In the genomic region with DNA sequence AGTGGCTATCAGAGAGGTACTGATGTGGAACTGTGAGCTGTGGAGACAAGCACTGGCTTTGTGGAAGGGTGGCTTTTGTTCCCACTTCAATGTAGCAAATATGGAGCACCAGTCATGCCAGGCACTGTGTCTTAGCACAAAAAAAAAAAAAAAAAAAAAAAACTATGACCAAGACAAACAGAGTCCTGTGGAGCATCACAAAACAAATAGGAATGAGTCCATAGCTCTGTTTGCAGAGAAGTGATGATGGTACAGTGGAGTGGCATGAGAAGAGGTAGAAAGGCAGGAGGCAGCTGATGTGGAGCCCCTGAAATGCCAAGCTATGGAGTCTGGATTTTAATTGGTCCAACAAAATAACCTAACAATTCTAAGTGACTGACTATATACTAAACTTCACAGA, we compare ENCODE assay signal across 21 cellular contexts.
DNase-seq lines count a peak whose midpoint lies in the region; ATAC-seq, FAIRE-seq and TF ChIP-seq lines count a peak whose summit lies in the region.
"Had no signal": no experiment of that assay in that cellular context is flagged by ENCODE, and none has a peak within 500 bp of the region (broad histone marks: within the 10 kb centered on the region; RNA-seq: fewer than 3 reads in every experiment).

No MANE protein-coding gene starts in this region.

- no TSS peak for BruUV-seq in HepG2 (replicated peaks; lab: Mats Ljungman, UMichigan)

- no peak for TF ChIP-seq RAD21 in HepG2 (CRISPR knock-in tag; IDR thresholded peaks at IDR 0.05)

- ATAC-seq in HepG2 (peak; percentile 79), right lobe of liver (no peak), HG03135 (IDR thresholded peaks at IDR 0.05; ENCODE audit: unreplicated experiment) (no peak), GM21786 (IDR thresholded peaks at IDR 0.05; ENCODE audit: unreplicated experiment) (no peak)
- ATAC-seq: Panc1 had no signal

- no peak for TF ChIP-seq EP300 in HepG2 (IDR thresholded peaks at IDR 0.05; ENCODE audit: low read depth in 2 of 2, low read length in 2 of 2)
- TF ChIP-seq EP300 in HepG2 (CRISPR knock-in tag; IDR thresholded peaks at IDR 0.05; ENCODE audit: borderline replicate concordance) = no peak

- H3K4me3 ChIP-seq in HepG2 (replicated peaks in 1 of 3; ENCODE audit: insufficient read depth in 1 of 3, low read depth in 2 of 3, low read length in 3 of 3) (no peak overlapping the region), right lobe of liver (no peak overlapping the region)

- no peak for FAIRE-seq in HepG2 (lab: Jason Lieb, UNC)
- FAIRE-seq: GM12892, HTR-8/SVneo had no signal

- intact Hi-C loops in HepG2 (cut with micrococcal nuclease; ENCODE audit: unreplicated experiment) (no loop called here), right lobe of liver (cut with DNase I) (no loop called here)

- DNase-seq in HepG2 (ENCODE audit: low spot score) = peak; percentile 43
- no peak for DNase-seq in right lobe of liver
- peak; percentile 98 for DNase-seq in NCI-H2029 treated with DMSO at 0.1 percent for 48 hours (lab: John Stamatoyannopoulos, UW)
- peak; percentile 0 for DNase-seq in SHP77 treated with DMSO at 0.1 percent for 48 hours (lab: John Stamatoyannopoulos, UW)
- no peak for DNase-seq in D341Med (ENCODE audit: low spot score)
- no peak for DNase-seq in DMS79 treated with DMSO at 0.1 percent for 48 hours (lab: John Stamatoyannopoulos, UW)
- DNase-seq: GOT3, HCEC 1CT, IMR-90, MV-4-11, NCI-H187 treated with DMSO at 0.1 percent for 48 hours, NCI-H2171, NCI-H446, NCI-H748 treated with DMSO at 0.1 percent for 48 hours, T1000 had no signal

- CTCF ChIA-PET in HepG2 (lab: Yijun Ruan, JAX; ENCODE audit: low intra/inter-chr PET ratio, low total read pairs) = no interaction called here

- H3K9ac ChIP-seq in HepG2 (ENCODE audit: insufficient read depth, low read depth, low read length) = no peak overlapping the region

- H3K9me3 ChIP-seq in HepG2 (ENCODE audit: low read length) (no peaks in the 10 kb centered on the region), right lobe of liver (no peaks in the 10 kb centered on the region)

- no peak overlapping the region for H3K4me2 ChIP-seq in HepG2 (ENCODE audit: low read depth, low read length)

- POLR2A ChIA-PET in HepG2 (lab: Yijun Ruan, JAX) = interaction anchor here (0.6 kb wide), 1 partner anchor 433 kb away, joined by 4 read pairs; no protein-coding TSS in a partner anchor

- no peaks in the 10 kb centered on the region for H4K20me1 ChIP-seq in HepG2 (ENCODE audit: insufficient read depth, low read length)

- H3K36me3 ChIP-seq in HepG2 (replicated peaks in 1 of 2; ENCODE audit: control insufficient read depth in 1 of 2, insufficient read depth in 2 of 2, low read length in 2 of 2) = 0 out of 5 replicates have a peak, but pooled peaks cover 0 to 4% of the 10 kb centered on the region in 2 experiments
- no peaks in the 10 kb centered on the region for H3K36me3 ChIP-seq in right lobe of liver

- no peak overlapping the region for H2AFZ ChIP-seq in HepG2 (ENCODE audit: low read length)

- H3K79me2 ChIP-seq in HepG2 (ENCODE audit: insufficient read depth, low read length) = no peaks in the 10 kb centered on the region

- no peak for TF ChIP-seq CTCF in HepG2 (CRISPR knock-in tag; IDR thresholded peaks at IDR 0.05)
- no peak for TF ChIP-seq CTCF in right lobe of liver (IDR thresholded peaks at IDR 0.05)

- H3K4me1 ChIP-seq in HepG2 (ENCODE audit: insufficient read depth, low read length) (peaks cover 9% of the 10 kb centered on the region), right lobe of liver (no peaks in the 10 kb centered on the region)

- H3K27ac ChIP-seq in HepG2 (ENCODE audit: extremely low read length, insufficient read depth, low read length) = no peak overlapping the region
- no peak overlapping the region for H3K27ac ChIP-seq in right lobe of liver
- H3K27ac ChIP-seq: C4-2B had no signal

- TF ChIP-seq POLR2A in HepG2 (IDR thresholded peaks at IDR 0.05; ENCODE audit: insufficient read depth in 1 of 2, low read depth in 2 of 2, low read length in 2 of 2) = no peak
- no peak for TF ChIP-seq POLR2A in right lobe of liver (IDR thresholded peaks at IDR 0.05)

- in situ Hi-C loops in HepG2 (cut with HindIII; ENCODE audit: extremely low pct_ligation_motif_present, low pct_unique_long_range_greater_than_20kb) = no loop called here

- no peaks in the 10 kb centered on the region for H3K27me3 ChIP-seq in HepG2 (ENCODE audit: control insufficient read depth in 1 of 2, insufficient read depth in 2 of 2, low read length in 2 of 2)
- H3K27me3 ChIP-seq in right lobe of liver = no peaks in the 10 kb centered on the region

TF ChIP-seq in HepG2, 621 proteins besides CTCF, POLR2A, EP300 and RAD21:
- TF ChIP-seq, protein P1, sequence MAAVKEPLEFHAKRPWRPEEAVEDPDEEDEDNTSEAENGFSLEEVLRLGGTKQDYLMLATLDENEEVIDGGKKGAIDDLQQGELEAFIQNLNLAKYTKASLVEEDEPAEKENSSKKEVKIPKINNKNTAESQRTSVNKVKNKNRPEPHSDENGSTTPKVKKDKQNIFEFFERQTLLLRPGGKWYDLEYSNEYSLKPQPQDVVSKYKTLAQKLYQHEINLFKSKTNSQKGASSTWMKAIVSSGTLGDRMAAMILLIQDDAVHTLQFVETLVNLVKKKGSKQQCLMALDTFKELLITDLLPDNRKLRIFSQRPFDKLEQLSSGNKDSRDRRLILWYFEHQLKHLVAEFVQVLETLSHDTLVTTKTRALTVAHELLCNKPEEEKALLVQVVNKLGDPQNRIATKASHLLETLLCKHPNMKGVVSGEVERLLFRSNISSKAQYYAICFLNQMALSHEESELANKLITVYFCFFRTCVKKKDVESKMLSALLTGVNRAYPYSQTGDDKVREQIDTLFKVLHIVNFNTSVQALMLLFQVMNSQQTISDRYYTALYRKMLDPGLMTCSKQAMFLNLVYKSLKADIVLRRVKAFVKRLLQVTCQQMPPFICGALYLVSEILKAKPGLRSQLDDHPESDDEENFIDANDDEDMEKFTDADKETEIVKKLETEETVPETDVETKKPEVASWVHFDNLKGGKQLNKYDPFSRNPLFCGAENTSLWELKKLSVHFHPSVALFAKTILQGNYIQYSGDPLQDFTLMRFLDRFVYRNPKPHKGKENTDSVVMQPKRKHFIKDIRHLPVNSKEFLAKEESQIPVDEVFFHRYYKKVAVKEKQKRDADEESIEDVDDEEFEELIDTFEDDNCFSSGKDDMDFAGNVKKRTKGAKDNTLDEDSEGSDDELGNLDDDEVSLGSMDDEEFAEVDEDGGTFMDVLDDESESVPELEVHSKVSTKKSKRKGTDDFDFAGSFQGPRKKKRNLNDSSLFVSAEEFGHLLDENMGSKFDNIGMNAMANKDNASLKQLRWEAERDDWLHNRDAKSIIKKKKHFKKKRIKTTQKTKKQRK (IDR thresholded peaks at IDR 0.05; ENCODE audit: low read length) = no peak
- TF ChIP-seq, protein P2, sequence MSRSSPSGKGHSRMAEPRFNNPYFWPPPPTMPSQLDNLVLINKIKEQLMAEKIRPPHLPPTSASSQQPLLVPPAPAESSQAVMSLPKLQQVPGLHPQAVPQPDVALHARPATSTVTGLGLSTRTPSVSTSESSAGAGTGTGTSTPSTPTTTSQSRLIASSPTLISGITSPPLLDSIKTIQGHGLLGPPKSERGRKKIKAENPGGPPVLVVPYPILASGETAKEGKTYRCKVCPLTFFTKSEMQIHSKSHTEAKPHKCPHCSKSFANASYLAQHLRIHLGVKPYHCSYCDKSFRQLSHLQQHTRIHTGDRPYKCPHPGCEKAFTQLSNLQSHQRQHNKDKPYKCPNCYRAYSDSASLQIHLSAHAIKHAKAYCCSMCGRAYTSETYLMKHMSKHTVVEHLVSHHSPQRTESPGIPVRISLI (CRISPR knock-in tag; IDR thresholded peaks at IDR 0.05; ENCODE audit: borderline replicate concordance) = peak; percentile 86
- 0 out of 2 replicates have a peak, but pooled peaks have one; percentile 16 for TF ChIP-seq POGZ (CRISPR knock-in tag; IDR thresholded peaks at IDR 0.05)

Comparison
In these comparisons a context has a peak if more than half of its experiments do, and no peak if none do; other contexts are left out.
1. DNase-seq: peak in HepG2 (single experiment), NCI-H2029 treated with DMSO at 0.1 percent for 48 hours (single experiment) and SHP77 treated with DMSO at 0.1 percent for 48 hours (single experiment); none in right lobe of liver (0 of 3), D341Med (single experiment) and DMS79 treated with DMSO at 0.1 percent for 48 hours (single experiment).